15 cellular contexts compared by ENCODE assay signal in the genomic region with DNA sequence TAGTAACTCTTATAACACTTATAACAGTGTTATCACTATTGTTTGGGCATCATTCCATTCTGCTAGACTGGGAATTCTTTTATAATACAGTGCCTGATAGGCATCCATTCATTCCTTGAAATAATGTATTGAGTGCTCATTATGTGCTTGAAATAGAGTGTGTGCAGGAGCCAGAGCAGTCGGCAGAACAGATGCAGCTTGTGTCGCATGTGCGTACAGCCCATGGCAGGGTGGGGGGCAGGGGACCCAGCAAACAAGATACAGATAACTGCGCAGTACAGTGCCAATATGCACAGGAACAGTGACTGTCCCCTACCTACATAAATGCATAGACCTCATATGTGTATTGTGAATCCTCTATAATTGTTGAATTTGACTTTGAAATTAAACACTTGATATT.
A peak's percentile ranks its signal among the peaks of the same experiment; 100 is the strongest.
DNase-seq lines count a peak whose midpoint lies in the region; ATAC-seq and TF ChIP-seq lines count a peak whose summit lies in the region.
"Had no signal": no experiment of that assay in that cellular context is flagged by ENCODE, and none has a peak within 500 bp of the region (broad histone marks: within the 10 kb centered on the region; RNA-seq: fewer than 3 reads in every experiment).

No MANE protein-coding gene starts in this region.

- peak overlapping the region; percentile 69; the same call in 1 of the 2 replicates for H3K4me3 Mint-ChIP-seq in HFFc6
- H3K4me3 Mint-ChIP-seq in nephron: peak overlapping the region in 1 of 3 experiments; percentile 29
- H3K4me3 Mint-ChIP-seq: activated CD4-positive, alpha-beta T cell treated with anti-CD3 and anti-CD28 coated beads for 36 hours had no signal

- H3K4me1 ChIP-seq in A673 (ENCODE audit: insufficient read depth, low read length, poor library complexity, severe bottlenecking) (peaks cover 68% of the 10 kb centered on the region), SJCRH30 (peaks cover 34% of the 10 kb centered on the region)

- POLR2A ChIA-PET in A673 (lab: Charles Lee; ENCODE audit: low non-redundant PET): interaction anchor here (0.6 kb wide), 1 partner anchor 92 kb away, joined by 8 read pairs; no protein-coding TSS in a partner anchor

- no peak for TF ChIP-seq CTCF in A673 (conservative IDR thresholded peaks at IDR 0.05; ENCODE audit: low read depth, low read length)
- TF ChIP-seq CTCF in HFFc6 (IDR thresholded peaks at IDR 0.05): no peak
- TF ChIP-seq CTCF in nephron (IDR thresholded peaks at IDR 0.05; ENCODE audit: unreplicated experiment in 3 of 3): no peak

- H3K4me1 Mint-ChIP-seq in HFFc6 (ENCODE audit: low read depth): peaks cover 81% of the 10 kb centered on the region
- H3K4me1 Mint-ChIP-seq in nephron: peaks cover 74% of the 10 kb centered on the region

- H3K36me3 Mint-ChIP-seq in HFFc6 (ENCODE audit: low read depth) (peaks cover 6% of the 10 kb centered on the region; the same call in 1 of the 2 replicates), nephron (ENCODE audit: low read depth) (peaks cover 6% of the 10 kb centered on the region)

- H3K27me3 ChIP-seq in A673 (replicated peaks; ENCODE audit: insufficient read depth, low read depth, low read length, poor library complexity) (no peaks in the 10 kb centered on the region), SJCRH30 (no peaks in the 10 kb centered on the region)

- no TSS peak for BruUV-seq in A673 (replicated peaks; lab: Mats Ljungman, UMichigan)

- ATAC-seq in GM18502 (IDR thresholded peaks at IDR 0.05; ENCODE audit: poor library complexity, unreplicated experiment) (no peak), HG03280 (IDR thresholded peaks at IDR 0.05; ENCODE audit: unreplicated experiment) (no peak), GM21529 (IDR thresholded peaks at IDR 0.05; ENCODE audit: unreplicated experiment) (no peak)
- ATAC-seq: activated CD4-positive, alpha-beta T cell treated with anti-CD3 and anti-CD28 coated beads for 36 hours; stimulated activated naive CD8-positive, alpha-beta T cell treated with anti-CD3 and anti-CD28 coated beads, Interleukin-15, Interleukin-2, amounts not matched to agents 100 U/mL and 50 U/mL, for 24 hours had no signal

- no peaks in the 10 kb centered on the region for H3K36me3 ChIP-seq in A673 (ENCODE audit: insufficient read depth, low read length, poor library complexity, severe bottlenecking)
- no peaks in the 10 kb centered on the region for H3K36me3 ChIP-seq in SJCRH30

- no peak for DNase-seq in A673 (ENCODE audit: low spot score)
- no peak for DNase-seq in HFFc6
- peak in 1 of 61 donors; percentile 12 for DNase-seq in caudate nucleus (lab: John Stamatoyannopoulos, UW)
- no peak for DNase-seq in SJCRH30
- DNase-seq: activated CD4-positive, alpha-beta T cell treated with anti-CD3 and anti-CD28 coated beads for 36 hours; activated gamma-delta T cell treated with Interleukin-2 at 50 U/mL for 16 hours; Kasumi-1; NCI-H187 treated with DMSO at 0.1 percent for 48 hours; NCI-H510A; retina; stimulated activated naive CD8-positive, alpha-beta T cell treated with anti-CD3 and anti-CD28 coated beads, Interleukin-15, Interleukin-2, amounts not matched to agents 100 U/mL and 50 U/mL, for 24 hours had no signal

- peaks cover 3% of the 10 kb centered on the region; the same call in 1 of the 2 replicates for H3K27me3 Mint-ChIP-seq in HFFc6 (ENCODE audit: insufficient read depth)
- no peaks in the 10 kb centered on the region for H3K27me3 Mint-ChIP-seq in nephron (ENCODE audit: low read depth)
- H3K27me3 Mint-ChIP-seq: activated CD4-positive, alpha-beta T cell treated with anti-CD3 and anti-CD28 coated beads for 36 hours had no signal

- CTCF ChIA-PET in A673 (lab: Charles Lee): no interaction called here

- H3K4me3 ChIP-seq in A673 (ENCODE audit: low read depth, low read length, poor library complexity, severe bottlenecking) (no peak overlapping the region), SJCRH30 (no peak overlapping the region)

- peak overlapping the region; percentile 2 for H3K27ac ChIP-seq in A673 (ENCODE audit: low read depth, low read length, poor library complexity, severe bottlenecking)
- peak overlapping the region; percentile 6 for H3K27ac ChIP-seq in caudate nucleus (ENCODE audit: low read depth, low read length)
- H3K27ac ChIP-seq in SJCRH30: no peak overlapping the region

- H3K27ac Mint-ChIP-seq in HFFc6 (peak overlapping the region; percentile 78), nephron (peak overlapping the region in 2 of 3 experiments; percentile 58 to 64)
- H3K27ac Mint-ChIP-seq: activated CD4-positive, alpha-beta T cell treated with anti-CD3 and anti-CD28 coated beads for 36 hours had no signal

- H3K9me3 ChIP-seq in A673 (ENCODE audit: low read depth, low read length, poor library complexity, severe bottlenecking) (no peaks in the 10 kb centered on the region), SJCRH30 (replicated peaks) (no peaks in the 10 kb centered on the region)

- intact Hi-C loops in A673 (cut with micrococcal nuclease; ENCODE audit: unreplicated experiment): no loop called here

- H3K9me3 Mint-ChIP-seq in HFFc6 (no peaks in the 10 kb centered on the region), nephron (peaks cover 3% of the 10 kb centered on the region)
